8 cellular contexts compared by ENCODE assay signal in the genomic region with DNA sequence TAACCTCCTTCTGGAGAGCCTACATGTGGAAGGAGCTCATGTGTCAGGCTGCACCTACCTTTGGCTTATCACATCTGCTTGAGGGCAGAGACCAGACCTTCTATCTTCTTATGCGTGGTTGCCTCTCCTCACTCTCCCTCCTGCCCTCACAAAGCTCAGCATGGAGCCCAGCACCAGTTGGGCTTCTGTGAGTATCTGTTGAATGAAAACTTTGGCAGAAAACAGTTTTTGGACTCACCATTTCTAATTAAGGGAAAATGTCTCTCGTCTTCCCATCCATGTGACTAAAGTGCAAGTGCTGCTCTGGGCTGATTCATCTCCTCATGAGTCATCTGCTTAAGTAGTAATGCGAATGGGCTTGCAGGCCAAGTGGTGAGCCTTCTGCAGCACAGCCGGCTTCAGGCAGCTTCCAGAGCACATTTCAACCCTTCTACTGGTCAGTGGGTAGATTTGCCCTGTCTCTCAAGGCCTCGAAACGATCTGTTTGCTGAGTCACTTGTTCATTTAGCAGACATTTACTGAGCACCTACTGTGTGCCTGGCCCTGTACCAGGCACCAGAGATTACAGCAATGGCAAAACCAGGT.
DNase-seq lines count a peak whose midpoint lies in the region; ATAC-seq and TF ChIP-seq lines count a peak whose summit lies in the region.

No MANE protein-coding gene starts in this region.

- peak overlapping the region; percentile 92 for H3K27ac Mint-ChIP-seq in chondrocyte (ENCODE audit: unreplicated experiment)

- no peaks in the 10 kb centered on the region for H3K36me3 ChIP-seq in MG63
- H3K36me3 ChIP-seq in neuronal stem cell (replicated peaks in 1 of 2; ENCODE audit: control insufficient read depth in 2 of 2, insufficient read depth in 2 of 2, low read length in 2 of 2) = no peaks in the 10 kb centered on the region

- no peak overlapping the region for H2BK5ac ChIP-seq in neuronal stem cell (ENCODE audit: low read length)

- no peak overlapping the region for H3K4me3 Mint-ChIP-seq in chondrocyte (ENCODE audit: unreplicated experiment)

- H3K4me3 ChIP-seq in MG63 (no peak overlapping the region), neuronal stem cell (ENCODE audit: low read length in 2 of 2) (no peak overlapping the region)

- peaks cover 0 to 2% of the 10 kb centered on the region in 2 donors for H3K4me1 ChIP-seq in neuronal stem cell (ENCODE audit: control insufficient read depth in 2 of 2, insufficient read depth in 1 of 2, low read depth in 1 of 2, low read length in 2 of 2)

- H3K4me2 ChIP-seq in neuronal stem cell (ENCODE audit: insufficient read depth, low read length, poor library complexity, severe bottlenecking) = no peak overlapping the region

- no peak overlapping the region for H3K27ac ChIP-seq in neuronal stem cell (replicated peaks; ENCODE audit: low read length)

- ATAC-seq in HG02885 (IDR thresholded peaks at IDR 0.05; ENCODE audit: poor library complexity, unreplicated experiment) = no peak

- H2BK120ac ChIP-seq in neuronal stem cell (ENCODE audit: low read depth, low read length) = no peak overlapping the region

- H3K9ac ChIP-seq in neuronal stem cell (ENCODE audit: low read depth, low read length, poor library complexity) = no peak overlapping the region

- no peak overlapping the region for H3K18ac ChIP-seq in neuronal stem cell (ENCODE audit: low read length)

- no CpG with 5 or more reads among the region's 6 CpGs for WGBS in neuronal stem cell (ENCODE audit: extremely low coverage in 2 of 2, insufficient read length in 2 of 2, insufficient replicate concordance in 1 of 2), 2 donors

- DNase-seq in DMS53 (lab: John Stamatoyannopoulos, UW) (peak; percentile 85), MG63 (peak; percentile 92), chondrocyte (ENCODE audit: low spot score) (no peak), non-pigmented ciliary epithelial cell (ENCODE audit: low read depth) (peak; percentile 94), DMS79 treated with DMSO at 0.1 percent for 48 hours (lab: John Stamatoyannopoulos, UW) (no peak), SHP77 treated with DMSO at 0.1 percent for 48 hours (lab: John Stamatoyannopoulos, UW) (no peak), neuronal stem cell (ENCODE audit: low spot score) (no peak)

- no peaks in the 10 kb centered on the region for H3K36me3 Mint-ChIP-seq in chondrocyte (ENCODE audit: low read depth)

- H3K79me1 ChIP-seq in neuronal stem cell (ENCODE audit: low read depth, low read length) = no peaks in the 10 kb centered on the region

- no peak overlapping the region for H2AFZ ChIP-seq in neuronal stem cell (ENCODE audit: low read length)

- no peak overlapping the region for H3K23ac ChIP-seq in neuronal stem cell (ENCODE audit: low read depth, low read length, poor library complexity)

- H3K27me3 Mint-ChIP-seq in chondrocyte (ENCODE audit: low read depth) = no peaks in the 10 kb centered on the region

- no peak for TF ChIP-seq CTCF in chondrocyte (IDR thresholded peaks at IDR 0.05)

- H3K27me3 ChIP-seq in MG63 = no peaks in the 10 kb centered on the region
- H3K27me3 ChIP-seq in neuronal stem cell (ENCODE audit: control insufficient read depth in 3 of 3, insufficient read depth in 3 of 3, low read depth in 1 of 3, low read length in 3 of 3) = no peaks in the 10 kb centered on the region

- H2BK12ac ChIP-seq in neuronal stem cell (ENCODE audit: low read length) = no peak overlapping the region

- H3K4me1 Mint-ChIP-seq in chondrocyte (ENCODE audit: low read depth) = peaks cover 39% of the 10 kb centered on the region

- H4K8ac ChIP-seq in neuronal stem cell (ENCODE audit: low read depth, low read length) = no peak overlapping the region

- H3K14ac ChIP-seq in neuronal stem cell (ENCODE audit: low read length) = no peak overlapping the region

- no peak overlapping the region for H3K4ac ChIP-seq in neuronal stem cell (ENCODE audit: low read length)

- no peak overlapping the region for H4K91ac ChIP-seq in neuronal stem cell (ENCODE audit: low read depth, low read length, poor library complexity)

- H2AK5ac ChIP-seq in neuronal stem cell (ENCODE audit: low read depth, low read length) = no peak overlapping the region

- no peaks in the 10 kb centered on the region for H3K9me3 Mint-ChIP-seq in chondrocyte (ENCODE audit: low read depth)

- no peak overlapping the region for H2BK15ac ChIP-seq in neuronal stem cell (ENCODE audit: low read length)

- H3K9me3 ChIP-seq in MG63 (no peaks in the 10 kb centered on the region), neuronal stem cell (replicated peaks in 1 of 2; ENCODE audit: control insufficient read depth in 2 of 2, insufficient read depth in 1 of 2, low read depth in 1 of 2, low read length in 2 of 2) (no peaks in the 10 kb centered on the region)

Comparison
In these comparisons a context has a peak if more than half of its experiments do, and no peak if none do; other contexts are left out.
1. DNase-seq: peak in DMS53 (single experiment), MG63 (single experiment) and non-pigmented ciliary epithelial cell (single experiment); none in chondrocyte (single experiment), DMS79 treated with DMSO at 0.1 percent for 48 hours (single experiment), SHP77 treated with DMSO at 0.1 percent for 48 hours (single experiment) and neuronal stem cell (single experiment).